8 cellular contexts compared by ENCODE assay signal in genomic region chr17:79803997-79804855, GRCh38. TPM values are rescaled to one million over a fixed set of nuclear protein-coding genes. Genes with fewer than 3 reads are reported as not detected.
DNase-seq lines count a peak whose midpoint lies in the region; ATAC-seq and TF ChIP-seq lines count a peak whose summit lies in the region.

No MANE protein-coding gene starts in this region.

- H3K27ac ChIP-seq in BLaER1 (no peak overlapping the region), foreskin keratinocyte (no peak overlapping the region)

- H3K9me3 Mint-ChIP-seq in activated CD8-positive, alpha-beta T cell treated with anti-CD3 and anti-CD28 coated beads for 36 hours: no peaks in the 10 kb centered on the region
- peaks cover 0 to 7% (median 0%) of the 10 kb centered on the region in 6 donors for H3K9me3 Mint-ChIP-seq in immature natural killer cell
- peaks cover 0 to 20% of the 10 kb centered on the region in 2 donors for H3K9me3 Mint-ChIP-seq in stimulated activated naive B cell treated with anti-CD40 and anti-IgM and Interleukin-4, amounts not matched to agents 10 μg/mL and 1 μg/mL and 100 μg/mL, for 72 hours

- H3K9ac ChIP-seq in BLaER1: no peak overlapping the region

- H3K4me2 ChIP-seq in BLaER1: peak overlapping the region; percentile 84

- H3K27me3 ChIP-seq in BLaER1: peaks cover 100% of the 10 kb centered on the region
- H3K27me3 ChIP-seq in foreskin keratinocyte: peaks cover 100% of the 10 kb centered on the region

- ATAC-seq in GM19043 (IDR thresholded peaks at IDR 0.05; ENCODE audit: low read depth, unreplicated experiment) (peak; percentile 46), HG02973 (IDR thresholded peaks at IDR 0.05; ENCODE audit: unreplicated experiment) (no peak), foreskin keratinocyte (no peak)
- ATAC-seq in activated CD8-positive, alpha-beta T cell treated with anti-CD3 and anti-CD28 coated beads for 36 hours: peak; percentile 78
- ATAC-seq in stimulated activated naive B cell treated with anti-CD40 and anti-IgM and Interleukin-4, amounts not matched to agents 10 μg/mL and 1 μg/mL and 100 μg/mL, for 72 hours (replicated peaks): peak; percentile 93 to 94

- peak; percentile 59 for DNase-seq in HK-2 (ENCODE audit: unreplicated experiment)
- DNase-seq in activated CD8-positive, alpha-beta T cell treated with anti-CD3 and anti-CD28 coated beads for 36 hours: peak; percentile 95
- peak in 1 of 3 donors; percentile 36 for DNase-seq in immature natural killer cell
- peak; percentile 77 for DNase-seq in stimulated activated naive B cell treated with anti-CD40 and anti-IgM and Interleukin-4, amounts not matched to agents 10 μg/mL and 1 μg/mL and 100 μg/mL, for 72 hours
- no peak for DNase-seq in foreskin keratinocyte

- H3K36me3 ChIP-seq in BLaER1: no peaks in the 10 kb centered on the region

- intact Hi-C loops in activated CD8-positive, alpha-beta T cell treated with anti-CD3 and anti-CD28 coated beads for 36 hours (cut with micrococcal nuclease): no loop called here

- peaks cover 48% of the 10 kb centered on the region for H3K4me1 Mint-ChIP-seq in activated CD8-positive, alpha-beta T cell treated with anti-CD3 and anti-CD28 coated beads for 36 hours (ENCODE audit: low read depth)
- peaks cover 25 to 39% of the 10 kb centered on the region in 2 donors for H3K4me1 Mint-ChIP-seq in immature natural killer cell
- peaks cover 43 to 64% of the 10 kb centered on the region in 2 donors for H3K4me1 Mint-ChIP-seq in stimulated activated naive B cell treated with anti-CD40 and anti-IgM and Interleukin-4, amounts not matched to agents 10 μg/mL and 1 μg/mL and 100 μg/mL, for 72 hours

- H3K4me1 ChIP-seq in BLaER1 (peaks cover 44% of the 10 kb centered on the region), foreskin keratinocyte (no peaks in the 10 kb centered on the region)

- POLR2A ChIA-PET in activated CD8-positive, alpha-beta T cell treated with anti-CD3 and anti-CD28 coated beads for 36 hours (lab: Charles Lee): interaction anchor here (0.8 to 5.6 kb wide), 12 partner anchors 8 to 297 kb away, joined by 3 to 34 read pairs (median 4); partner anchors contain the start of genes CBX4 and GAA

- peaks cover 2% of the 10 kb centered on the region for H3K36me3 Mint-ChIP-seq in activated CD8-positive, alpha-beta T cell treated with anti-CD3 and anti-CD28 coated beads for 36 hours (ENCODE audit: low read depth)
- H3K36me3 Mint-ChIP-seq in immature natural killer cell: peaks cover 0 to 3% (median 0%) of the 10 kb centered on the region in 3 donors
- H3K36me3 Mint-ChIP-seq in stimulated activated naive B cell treated with anti-CD40 and anti-IgM and Interleukin-4, amounts not matched to agents 10 μg/mL and 1 μg/mL and 100 μg/mL, for 72 hours: peaks cover 13 to 17% of the 10 kb centered on the region in 2 donors

- peak overlapping the region; percentile 59 for H3K4me3 ChIP-seq in BLaER1

- H3K27ac Mint-ChIP-seq in activated CD8-positive, alpha-beta T cell treated with anti-CD3 and anti-CD28 coated beads for 36 hours: peak overlapping the region; percentile 89
- H3K27ac Mint-ChIP-seq in immature natural killer cell: peak overlapping the region in 3 of 6 donors; percentile 73 to 86 (median 83)
- H3K27ac Mint-ChIP-seq in stimulated activated naive B cell treated with anti-CD40 and anti-IgM and Interleukin-4, amounts not matched to agents 10 μg/mL and 1 μg/mL and 100 μg/mL, for 72 hours: peak overlapping the region; percentile 96

- peaks cover 99% of the 10 kb centered on the region for H4K20me1 ChIP-seq in BLaER1

- no peaks in the 10 kb centered on the region for H3K9me3 ChIP-seq in BLaER1

- CTCF ChIA-PET in activated CD8-positive, alpha-beta T cell treated with anti-CD3 and anti-CD28 coated beads for 36 hours (lab: Charles Lee): interaction anchor here (0.7 to 2.7 kb wide), 9 partner anchors 8 to 188 kb away, joined by 3 to 10 read pairs (median 3); partner anchors contain the start of gene CBX4

- H3K27me3 Mint-ChIP-seq in activated CD8-positive, alpha-beta T cell treated with anti-CD3 and anti-CD28 coated beads for 36 hours: peaks cover 74% of the 10 kb centered on the region
- peaks cover 68 to 92% (median 82%) of the 10 kb centered on the region in 3 donors for H3K27me3 Mint-ChIP-seq in immature natural killer cell (ENCODE audit: low read depth in 3 of 3)
- peaks cover 68 to 86% of the 10 kb centered on the region in 2 donors for H3K27me3 Mint-ChIP-seq in stimulated activated naive B cell treated with anti-CD40 and anti-IgM and Interleukin-4, amounts not matched to agents 10 μg/mL and 1 μg/mL and 100 μg/mL, for 72 hours

- no peak for TF ChIP-seq CTCF in activated CD8-positive, alpha-beta T cell treated with anti-CD3 and anti-CD28 coated beads for 36 hours (IDR thresholded peaks at IDR 0.05)
- TF ChIP-seq CTCF in foreskin keratinocyte (conservative IDR thresholded peaks at IDR 0.05): no peak

- H3K4me3 Mint-ChIP-seq in activated CD8-positive, alpha-beta T cell treated with anti-CD3 and anti-CD28 coated beads for 36 hours: peak overlapping the region; percentile 74
- peak overlapping the region; percentile 53 to 81 (median 67) for H3K4me3 Mint-ChIP-seq in immature natural killer cell
- peak overlapping the region; percentile 82 to 84 for H3K4me3 Mint-ChIP-seq in stimulated activated naive B cell treated with anti-CD40 and anti-IgM and Interleukin-4, amounts not matched to agents 10 μg/mL and 1 μg/mL and 100 μg/mL, for 72 hours

RNA-seq across cellular contexts. Expression of gene CBX8, which starts 7.3 kb away (rescaled TPM):
- total RNA-seq in activated CD8-positive, alpha-beta T cell treated with anti-CD3 and anti-CD28 coated beads for 36 hours: 1 to 10 TPM; 7.0 to 9.4 TPM
- polyA plus RNA-seq in immature natural killer cell (1 to 10 TPM in 2 of 3 donors, not detected in 1; 1.4 to 2.5 TPM), foreskin keratinocyte (4.5 and 4.7 TPM in 2 replicates)
- 2.9 and 4.5 TPM in 2 replicates for total RNA-seq in foreskin keratinocyte

RNA-seq across cellular contexts. Expression of gene CBX2, which starts 26.3 kb away (rescaled TPM):
- 1 to 10 TPM; 8.0 to 9.7 TPM for total RNA-seq in activated CD8-positive, alpha-beta T cell treated with anti-CD3 and anti-CD28 coated beads for 36 hours
- under 1 TPM in 1 of 3 donors, not detected in 2; 0.33 TPM for polyA plus RNA-seq in immature natural killer cell
- 5.9 and 6.9 TPM in 2 replicates for total RNA-seq in foreskin keratinocyte
- polyA plus RNA-seq in foreskin keratinocyte: 3.5 and 4.3 TPM in 2 replicates

RNA-seq across cellular contexts. Expression of gene CBX4, which starts 35.0 kb away (rescaled TPM):
- 10 to 100 TPM; 23.9 to 28.0 TPM for total RNA-seq in activated CD8-positive, alpha-beta T cell treated with anti-CD3 and anti-CD28 coated beads for 36 hours
- 1 to 10 TPM; 3.0 to 6.7 (median 4.9) TPM for polyA plus RNA-seq in immature natural killer cell
- total RNA-seq in foreskin keratinocyte: 10.5 and 12.4 TPM in 2 replicates
- 7.6 and 7.8 TPM in 2 replicates for polyA plus RNA-seq in foreskin keratinocyte

Comparison
In these comparisons a context has a peak if more than half of its experiments do, and no peak if none do; other contexts are left out.
1. ATAC-seq: peak in GM19043 (single experiment), activated CD8-positive, alpha-beta T cell treated with anti-CD3 and anti-CD28 coated beads for 36 hours (single experiment) and stimulated activated naive B cell treated with anti-CD40 and anti-IgM and Interleukin-4, amounts not matched to agents 10 μg/mL and 1 μg/mL and 100 μg/mL, for 72 hours (2 of 2); none in HG02973 (single experiment) and foreskin keratinocyte (single experiment).
2. DNase-seq: peak in HK-2 (single experiment), activated CD8-positive, alpha-beta T cell treated with anti-CD3 and anti-CD28 coated beads for 36 hours (single experiment) and stimulated activated naive B cell treated with anti-CD40 and anti-IgM and Interleukin-4, amounts not matched to agents 10 μg/mL and 1 μg/mL and 100 μg/mL, for 72 hours (single experiment); none in foreskin keratinocyte (0 of 2).
3. Peak in every context shown above with its lines, with median percentiles within 50 percentile points of each other: H3K4me3 Mint-ChIP-seq.